2 cellular contexts compared by ENCODE assay signal in the genomic region with DNA sequence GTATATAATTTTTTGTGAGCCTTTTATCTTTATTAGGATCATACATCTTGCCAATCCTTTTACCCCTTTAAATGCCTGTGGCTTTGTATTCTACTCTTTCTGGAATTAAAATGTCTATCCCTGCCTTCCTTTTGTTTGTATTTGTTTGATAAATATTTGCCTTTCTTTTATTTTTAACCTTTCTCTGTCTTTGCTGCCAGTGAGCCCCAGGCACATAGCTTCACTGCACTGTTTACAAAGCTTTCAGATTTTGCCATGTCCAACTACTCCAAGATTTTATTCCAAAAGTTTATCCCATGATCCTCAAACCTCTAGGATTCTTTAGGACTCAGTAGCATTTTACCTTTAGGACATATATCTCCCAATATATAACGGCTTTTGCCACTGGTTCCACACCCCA.
A peak's percentile ranks its signal among the peaks of the same experiment; 100 is the strongest.
TF ChIP-seq lines count a peak whose summit lies in the region.

No MANE protein-coding gene starts in this region.

TF ChIP-seq in liver, 16 proteins besides CTCF, POLR2A, EP300 and RAD21 (continued from another document):
- TF ChIP-seq ZBTB33 (IDR thresholded peaks at IDR 0.05) = no peak
- peak in 1 of 2 donors; percentile 38 for TF ChIP-seq RXRA (IDR thresholded peaks at IDR 0.05)
- TF ChIP-seq YY1 (IDR thresholded peaks at IDR 0.05) = peak; percentile 35
- TF ChIP-seq HNF4G (IDR thresholded peaks at IDR 0.05) = no peak
- no peak for TF ChIP-seq TAF1 (conservative IDR thresholded peaks at IDR 0.05)
- TF ChIP-seq EGR1 (IDR thresholded peaks at IDR 0.05; ENCODE audit: low read depth in 2 of 2) = no peak
- TF ChIP-seq HNF4A (conservative IDR thresholded peaks at IDR 0.05) = peak; percentile 17 to 37
- no peak for TF ChIP-seq MAX (IDR thresholded peaks at IDR 0.05)
- TF ChIP-seq, protein P1, sequence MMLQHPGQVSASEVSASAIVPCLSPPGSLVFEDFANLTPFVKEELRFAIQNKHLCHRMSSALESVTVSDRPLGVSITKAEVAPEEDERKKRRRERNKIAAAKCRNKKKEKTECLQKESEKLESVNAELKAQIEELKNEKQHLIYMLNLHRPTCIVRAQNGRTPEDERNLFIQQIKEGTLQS (IDR thresholded peaks at IDR 0.05) = no peak
- TF ChIP-seq JUND (IDR thresholded peaks at IDR 0.05) = no peak
- peak; percentile 38 for TF ChIP-seq FOXA2 (IDR thresholded peaks at IDR 0.05)
- TF ChIP-seq NR2F2 (IDR thresholded peaks at IDR 0.05) = no peak

TF ChIP-seq in HepG2, 621 proteins besides CTCF, POLR2A, EP300 and RAD21 (continued from another document):
- TF ChIP-seq HIC2 (CRISPR knock-in tag; IDR thresholded peaks at IDR 0.05; ENCODE audit: low read depth) (no peak), ZFP90 (CRISPR knock-in tag; IDR thresholded peaks at IDR 0.05; ENCODE audit: borderline replicate concordance) (no peak), SMC3 (IDR thresholded peaks at IDR 0.05; ENCODE audit: low read length) (no peak), NR0B2 (CRISPR knock-in tag; IDR thresholded peaks at IDR 0.05) (no peak)
